1 cellular context compared by ENCODE assay signal in genomic region chr16:11715246-11715947, GRCh38.
TF ChIP-seq lines count a peak whose summit lies in the region.

No MANE protein-coding gene starts in this region.

TF ChIP-seq in GM23338, 12 proteins besides CTCF, POLR2A, EP300 and RAD21 (continued from another document):
- no peak for TF ChIP-seq ZNF462 (CRISPR knock-in tag; IDR thresholded peaks at IDR 0.05)
TF ChIP-seq in GM23338: peak in this region for 0.
